In the genomic region with DNA sequence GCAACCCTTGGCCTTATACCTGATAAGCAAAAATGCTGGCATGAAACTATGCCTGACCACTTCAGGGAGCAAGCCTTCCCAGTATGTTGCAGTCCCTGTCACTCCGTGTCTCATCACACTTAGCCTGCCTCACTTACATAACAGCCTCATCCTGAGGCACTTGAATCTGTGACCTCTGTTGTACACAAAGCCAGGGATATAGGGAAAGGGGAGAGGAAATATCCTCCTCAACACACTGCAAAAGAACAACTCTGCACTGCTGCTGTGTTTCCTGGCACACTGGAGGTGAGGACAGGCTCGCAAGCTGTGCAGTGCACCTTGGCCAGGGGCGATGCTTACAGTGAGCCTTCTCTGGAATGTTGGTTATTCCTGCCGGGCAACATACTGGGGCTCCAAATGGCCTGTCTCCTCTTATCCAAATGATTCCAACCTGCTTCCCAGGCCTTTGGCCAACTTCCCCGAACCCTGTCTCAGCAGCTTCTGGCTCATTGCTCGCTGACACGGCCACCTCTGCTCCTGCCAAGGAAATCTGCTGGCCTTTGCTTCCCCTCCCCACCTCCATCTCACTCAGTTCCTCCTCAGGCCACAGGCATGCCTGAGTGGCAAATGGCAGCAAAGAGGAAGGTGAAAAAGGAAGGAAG, we compare ENCODE assay signal across 1 cellular context.
TF ChIP-seq lines count a peak whose summit lies in the region.

No MANE protein-coding gene starts in this region.

TF ChIP-seq in GM23338, 12 proteins besides CTCF, POLR2A, EP300 and RAD21:
- TF ChIP-seq ZNF462 (CRISPR knock-in tag; IDR thresholded peaks at IDR 0.05) = no peak
- TF ChIP-seq ZNF331 (CRISPR knock-in tag; IDR thresholded peaks at IDR 0.05; ENCODE audit: low read depth) = no peak
- TF ChIP-seq ETS1 (IDR thresholded peaks at IDR 0.05) = no peak
- TF ChIP-seq POLR2AphosphoS5 (IDR thresholded peaks at IDR 0.05; ENCODE audit: low read depth) = no peak
- TF ChIP-seq EZH2phosphoT487 (IDR thresholded peaks at IDR 0.05; ENCODE audit: unreplicated experiment) = no peak
- TF ChIP-seq EZH2 (IDR thresholded peaks at IDR 0.05; ENCODE audit: low read depth, unreplicated experiment) = no peak
- TF ChIP-seq STAT1 (IDR thresholded peaks at IDR 0.05; ENCODE audit: unreplicated experiment) = no peak
TF ChIP-seq in GM23338: peak in this region for 0.
